In genomic region chr15:70859998-70860397, GRCh38 we compare ENCODE assay signal across 34 cellular contexts. TPM values are rescaled to one million over a fixed set of nuclear protein-coding genes. Genes with fewer than 3 reads are reported as not detected.
"Had no signal": no experiment of that assay in that cellular context is flagged by ENCODE, and none has a peak within 500 bp of the region (broad histone marks: within the 10 kb centered on the region; RNA-seq: fewer than 3 reads in every experiment).

No MANE protein-coding gene starts in this region.

- H3K36me3 ChIP-seq: breast epithelium, SJCRH30, WERI-Rb-1 had no signal

- ATAC-seq: activated CD8-positive, alpha-beta memory T cell treated with anti-CD3 and anti-CD28 coated beads, Interleukin-2, amount 10 ng/mL, durations not matched to agents 7 days and 5 days; body of pancreas had no signal

- H3K27ac ChIP-seq: body of pancreas, breast epithelium, PC-9, SJCRH30, SK-N-MC, WERI-Rb-1 had no signal

- H3K9me3 ChIP-seq: body of pancreas, breast epithelium, SJCRH30 had no signal

- H3K4me3 ChIP-seq: body of pancreas, breast epithelium, PC-9, SJCRH30, SK-N-MC had no signal

- DNase-seq: activated CD4-positive, alpha-beta memory T cell treated with anti-CD3 and anti-CD28 coated beads, Interleukin-2, amount 10 ng/mL, durations not matched to agents 7 days and 5 days; activated CD4-positive, alpha-beta T cell treated with anti-CD3 and anti-CD28 coated beads for 1 hour; activated CD4-positive, alpha-beta T cell treated with anti-CD3 and anti-CD28 coated beads for 48 hours; activated CD4-positive, CD25-positive, alpha-beta regulatory T cell; activated CD8-positive, alpha-beta memory T cell treated with anti-CD3 and anti-CD28 coated beads for 24 hours; activated CD8-positive, alpha-beta memory T cell treated with anti-CD3 and anti-CD28 coated beads, Interleukin-2, amount 10 ng/mL, durations not matched to agents 7 days and 5 days; activated CD8-positive, alpha-beta memory T cell treated with anti-CD3 and anti-CD28 coated beads, Interleukin-2, amount 50 U/mL, for 48 hours; activated effector memory CD4-positive, alpha-beta T cell treated with Interleukin-2 at 50 U/mL for 16 hours; activated naive CD8-positive, alpha-beta T cell treated with anti-CD3 and anti-CD28 coated beads, Interleukin-2, amount 10 ng/mL, durations not matched to agents 7 days and 5 days; activated T-cell treated with anti-CD3 and anti-CD28 coated beads, Interleukin-2, amount 50 U/mL, for 48 hours; amygdala; body of pancreas; cerebellar nuclear complex; NCI-H1092 treated with DMSO at 0.1 percent for 48 hours; NCI-H1417; NCI-H146; NCI-H187; NCI-H2029 treated with DMSO at 0.1 percent for 48 hours; NCI-H2107; NCI-H2171; NCI-H510A; NCI-H526; NCI-H748 treated with DMSO at 0.1 percent for 48 hours; NK-92 treated with Interleukin-12 subunit alpha and Interleukin-12 subunit beta, amount 100 ng/mL, for 24 hours; PC-9; SHP77; SJCRH30; T1000; WERI-Rb-1 had no signal

- H3K27me3 ChIP-seq: body of pancreas, breast epithelium, SJCRH30 had no signal

RNA-seq across cellular contexts. Expression of gene LARP6, which starts 6.0 kb away (rescaled TPM):
- total RNA-seq: activated CD4-positive, alpha-beta memory T cell treated with anti-CD3 and anti-CD28 coated beads, Interleukin-2, amount 10 ng/mL, durations not matched to agents 7 days and 5 days; activated CD8-positive, alpha-beta memory T cell treated with anti-CD3 and anti-CD28 coated beads, Interleukin-2, amount 10 ng/mL, durations not matched to agents 7 days and 5 days; activated naive CD8-positive, alpha-beta T cell treated with anti-CD3 and anti-CD28 coated beads, Interleukin-2, amount 10 ng/mL, durations not matched to agents 7 days and 5 days; OCI-LY7; T-helper 1 cell treated with Interleukin-12 subunit alpha and Interleukin-12 subunit beta and Interleukin-4 antibody, amounts not matched to agents 30 ng/mL and 1 ng/mL, for 36 hours; T-helper 2 cell treated with Interferon-gamma antibody and Interleukin-4, amounts not matched to agents 100 ng/mL and 5 ng/mL, for 36 hours had no signal

RNA-seq across cellular contexts. Expression of gene THAP10, which starts 32.2 kb away (rescaled TPM):
- total RNA-seq: activated naive CD8-positive, alpha-beta T cell treated with anti-CD3 and anti-CD28 coated beads, Interleukin-2, amount 10 ng/mL, durations not matched to agents 7 days and 5 days; OCI-LY7; T-helper 1 cell treated with Interleukin-12 subunit alpha and Interleukin-12 subunit beta and Interleukin-4 antibody, amounts not matched to agents 30 ng/mL and 1 ng/mL, for 36 hours had no signal

RNA-seq across cellular contexts. Expression of gene LRRC49, which starts 32.6 kb away (rescaled TPM):
- total RNA-seq: activated CD4-positive, alpha-beta memory T cell treated with anti-CD3 and anti-CD28 coated beads, Interleukin-2, amount 10 ng/mL, durations not matched to agents 7 days and 5 days; activated naive CD8-positive, alpha-beta T cell treated with anti-CD3 and anti-CD28 coated beads, Interleukin-2, amount 10 ng/mL, durations not matched to agents 7 days and 5 days; OCI-LY7; T-helper 1 cell treated with Interleukin-12 subunit alpha and Interleukin-12 subunit beta and Interleukin-4 antibody, amounts not matched to agents 30 ng/mL and 1 ng/mL, for 36 hours; T-helper 2 cell treated with Interferon-gamma antibody and Interleukin-4, amounts not matched to agents 100 ng/mL and 5 ng/mL, for 36 hours had no signal
